In the genomic region with DNA sequence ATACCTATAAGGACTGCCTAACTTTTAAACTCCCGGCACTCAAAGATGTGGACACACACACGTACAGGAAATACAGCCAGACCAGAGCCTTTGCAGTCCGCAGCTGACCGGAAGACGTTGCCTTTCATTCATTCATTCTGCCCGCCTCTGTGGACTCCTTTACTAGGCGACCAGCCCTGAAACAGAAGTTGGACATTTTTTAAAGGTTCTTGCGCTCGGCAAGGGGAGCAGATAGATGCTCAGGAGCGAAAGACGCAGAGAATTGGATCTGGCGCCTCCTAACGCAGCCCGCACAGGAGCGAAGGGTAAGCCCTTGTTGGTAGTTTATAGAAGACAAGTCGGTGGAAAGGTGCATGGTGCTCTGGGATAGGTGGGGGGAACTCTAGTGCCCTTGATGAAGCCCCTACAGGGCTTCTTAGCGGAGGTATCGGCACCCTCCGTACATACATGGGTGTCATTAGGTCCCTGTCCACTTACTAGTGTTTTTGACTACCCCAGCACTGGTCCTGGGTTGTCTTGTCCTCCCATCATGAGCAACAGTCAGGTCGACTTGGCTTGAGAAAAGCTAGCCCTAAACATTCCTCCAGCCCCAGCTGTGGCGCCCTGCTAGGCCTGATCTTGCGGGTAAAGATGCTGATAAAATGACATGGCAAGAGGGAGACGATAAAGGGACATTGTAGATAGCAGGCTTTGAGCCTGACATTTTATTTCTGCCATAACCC, we compare ENCODE assay signal across 8 cellular contexts. TPM values are rescaled to one million over a fixed set of nuclear protein-coding genes. Genes with fewer than 3 reads are reported as not detected.
DNase-seq lines count a peak whose midpoint lies in the region; ATAC-seq and TF ChIP-seq lines count a peak whose summit lies in the region.

A gene (minus strand): TSS at position 65 of the 722 bp plus-strand sequence. CDS start 112 bp downstream, outside the sequence.

- no peak for TF ChIP-seq EP300 in upper lobe of left lung (IDR thresholded peaks at IDR 0.05)

- intact Hi-C loops in esophagus squamous epithelium (cut with DNase I): no loop called here

- no peaks in the 10 kb centered on the region for H4K20me1 ChIP-seq in Karpas-422 (ENCODE audit: insufficient read depth, low read depth, low read length)

- no peaks in the 10 kb centered on the region for H3K36me3 ChIP-seq in Karpas-422 (ENCODE audit: insufficient read depth, low read length)
- no peaks in the 10 kb centered on the region for H3K36me3 ChIP-seq in esophagus squamous epithelium
- no peaks in the 10 kb centered on the region for H3K36me3 ChIP-seq in mucosa of stomach (ENCODE audit: control insufficient read depth, insufficient read depth, low read length)
- H3K36me3 ChIP-seq in upper lobe of left lung: no peaks in the 10 kb centered on the region

- H3K27ac ChIP-seq in Karpas-422 (ENCODE audit: low read length) (peak within 1 kb of the TSS; percentile 2), esophagus squamous epithelium (peak within 1 kb of the TSS; percentile 84 to 92 (median 92)), upper lobe of left lung (peak within 1 kb of the TSS; percentile 77 to 91 (median 87))

- CTCF ChIA-PET in activated CD8-positive, alpha-beta T cell treated with anti-CD3 and anti-CD28 coated beads, Interleukin-2, amount 10 ng/mL, durations not matched to agents 7 days and 5 days (lab: Charles Lee): interaction anchor here (0.8 to 6.7 kb wide), 5 partner anchors 9 to 87 kb away, joined by 3 to 57 read pairs (median 5); a partner anchor contains a TSS

- H3K9me2 ChIP-seq in Karpas-422 (replicated peaks; ENCODE audit: insufficient read depth, low read length): no peaks in the 10 kb centered on the region

- H3K79me2 ChIP-seq in Karpas-422 (ENCODE audit: low read length): no peaks in the 10 kb centered on the region

- no peak for TF ChIP-seq CTCF in esophagus squamous epithelium (IDR thresholded peaks at IDR 0.05)
- no peak for TF ChIP-seq CTCF in upper lobe of left lung (IDR thresholded peaks at IDR 0.05)

- H3K9me3 Mint-ChIP-seq in activated CD8-positive, alpha-beta T cell treated with anti-CD3 and anti-CD28 coated beads, Interleukin-2, amount 10 ng/mL, durations not matched to agents 7 days and 5 days (ENCODE audit: insufficient read depth): no peaks in the 10 kb centered on the region

- peak within 1 kb of the TSS; percentile 98 for H3K4me3 Mint-ChIP-seq in activated CD8-positive, alpha-beta T cell treated with anti-CD3 and anti-CD28 coated beads, Interleukin-2, amount 10 ng/mL, durations not matched to agents 7 days and 5 days

- DNase-seq in COLO829 (ENCODE audit: low spot score) (peak; percentile 54), Karpas-422 (no peak), esophagus squamous epithelium (lab: John Stamatoyannopoulos, UW) (no peak), upper lobe of left lung (peak in 1 of 2 donors; percentile 57), NCI-H2171 (lab: John Stamatoyannopoulos, UW) (no peak), NCI-H1105 (lab: John Stamatoyannopoulos, UW) (no peak)
- peak; percentile 44 for DNase-seq in activated CD8-positive, alpha-beta T cell treated with anti-CD3 and anti-CD28 coated beads, Interleukin-2, amount 10 ng/mL, durations not matched to agents 7 days and 5 days

- H3K4me3 ChIP-seq in Karpas-422 (ENCODE audit: low read length): peak within 1 kb of the TSS; percentile 63
- H3K4me3 ChIP-seq in esophagus squamous epithelium: peak within 1 kb of the TSS; percentile 61 to 80 (median 74)
- peak within 1 kb of the TSS; percentile 32 for H3K4me3 ChIP-seq in mucosa of stomach (ENCODE audit: low read length)
- peak within 1 kb of the TSS; percentile 52 to 78 (median 66) for H3K4me3 ChIP-seq in upper lobe of left lung

- POLR2A ChIA-PET in activated CD8-positive, alpha-beta T cell treated with anti-CD3 and anti-CD28 coated beads, Interleukin-2, amount 10 ng/mL, durations not matched to agents 7 days and 5 days (lab: Charles Lee): interaction anchor here (0.6 to 4.7 kb wide), 8 partner anchors 9 to 91 kb away, joined by 3 to 35 read pairs (median 6); a partner anchor contains a TSS

- peak within 1 kb of the TSS; percentile 95 for H2AFZ ChIP-seq in Karpas-422 (ENCODE audit: low read length)

- no peaks in the 10 kb centered on the region for H3K27me3 Mint-ChIP-seq in activated CD8-positive, alpha-beta T cell treated with anti-CD3 and anti-CD28 coated beads, Interleukin-2, amount 10 ng/mL, durations not matched to agents 7 days and 5 days (ENCODE audit: low read depth)

- H3K4me1 Mint-ChIP-seq in activated CD8-positive, alpha-beta T cell treated with anti-CD3 and anti-CD28 coated beads, Interleukin-2, amount 10 ng/mL, durations not matched to agents 7 days and 5 days (ENCODE audit: low read depth): peaks cover 42% of the 10 kb centered on the region

- H3K4me1 ChIP-seq in Karpas-422 (ENCODE audit: low read length): peaks cover 40% of the 10 kb centered on the region
- peaks cover 42 to 62% (median 43%) of the 10 kb centered on the region in 3 donors for H3K4me1 ChIP-seq in esophagus squamous epithelium
- peaks cover 35% of the 10 kb centered on the region for H3K4me1 ChIP-seq in mucosa of stomach (ENCODE audit: control insufficient read depth, insufficient read depth, low read length)
- H3K4me1 ChIP-seq in upper lobe of left lung: peaks cover 21 to 52% (median 46%) of the 10 kb centered on the region in 4 donors

- H3K27ac Mint-ChIP-seq in activated CD8-positive, alpha-beta T cell treated with anti-CD3 and anti-CD28 coated beads, Interleukin-2, amount 10 ng/mL, durations not matched to agents 7 days and 5 days: peak within 1 kb of the TSS; percentile 98

- H3K9ac ChIP-seq in Karpas-422 (ENCODE audit: low read length): peak within 1 kb of the TSS; percentile 85
- H3K9ac ChIP-seq in mucosa of stomach (ENCODE audit: low read length): peak within 1 kb of the TSS; percentile 73

- peak within 1 kb of the TSS; percentile 80 for H3K4me2 ChIP-seq in Karpas-422 (ENCODE audit: low read depth, low read length, poor library complexity, severe bottlenecking)

- peaks cover 5% of the 10 kb centered on the region for H3K36me3 Mint-ChIP-seq in activated CD8-positive, alpha-beta T cell treated with anti-CD3 and anti-CD28 coated beads, Interleukin-2, amount 10 ng/mL, durations not matched to agents 7 days and 5 days (ENCODE audit: low read depth)

- no peaks in the 10 kb centered on the region for H3K9me3 ChIP-seq in Karpas-422 (ENCODE audit: low read length)
- H3K9me3 ChIP-seq in esophagus squamous epithelium: no peaks in the 10 kb centered on the region
- no peaks in the 10 kb centered on the region for H3K9me3 ChIP-seq in mucosa of stomach (ENCODE audit: control insufficient read depth, low read length)
- H3K9me3 ChIP-seq in upper lobe of left lung: no peaks in the 10 kb centered on the region

- ATAC-seq in activated CD8-positive, alpha-beta T cell treated with anti-CD3 and anti-CD28 coated beads, Interleukin-2, amount 10 ng/mL, durations not matched to agents 7 days and 5 days: peak; percentile 14
- ATAC-seq in upper lobe of left lung (ENCODE audit: low FRiP score in 2 of 2): peak in 1 of 2 donors; percentile 65

- TF ChIP-seq POLR2A in esophagus squamous epithelium (IDR thresholded peaks at IDR 0.05) (no peak), upper lobe of left lung (IDR thresholded peaks at IDR 0.05) (no peak)

- 38 to 55% methylated on average over 21 of the region's 23 CpGs for whole genome bisulfite sequencing in esophagus squamous epithelium, 2 donors
- WGBS in upper lobe of left lung, 2 donors: 32 to 38% methylated on average over 20 to 23 of the region's 23 CpGs

- H3K27me3 ChIP-seq in Karpas-422 (ENCODE audit: low read length) (no peaks in the 10 kb centered on the region), esophagus squamous epithelium (no peaks in the 10 kb centered on the region), mucosa of stomach (ENCODE audit: control insufficient read depth, insufficient read depth, low read length) (no peaks in the 10 kb centered on the region), upper lobe of left lung (no peaks in the 10 kb centered on the region)

RNA-seq across cellular contexts. Expression of the gene that starts here (rescaled TPM):
- 39.1 and 102 TPM in 2 replicates for total RNA-seq in Karpas-422 (2014; rRNA removed; shearing (Covaris generic); ENCODE audit: low replicate concordance)
- total RNA-seq in activated CD8-positive, alpha-beta T cell treated with anti-CD3 and anti-CD28 coated beads, Interleukin-2, amount 10 ng/mL, durations not matched to agents 7 days and 5 days: 10 to 100 TPM; 76.1 to 76.6 TPM
- total RNA-seq in esophagus squamous epithelium: 10 to 100 TPM; 20.7 to 26.3 (median 23.9) TPM
- 10 to 100 TPM; 29.5 to 81.7 (median 34.2) TPM for total RNA-seq in upper lobe of left lung

Comparison
In these comparisons a context has a peak if more than half of its experiments do, and no peak if none do; other contexts are left out.
1. DNase-seq: peak in COLO829 (single experiment) and activated CD8-positive, alpha-beta T cell treated with anti-CD3 and anti-CD28 coated beads, Interleukin-2, amount 10 ng/mL, durations not matched to agents 7 days and 5 days (single experiment); none in Karpas-422 (single experiment), esophagus squamous epithelium (single experiment), NCI-H2171 (single experiment) and NCI-H1105 (single experiment).
2. H3K27ac ChIP-seq: peak in every context shown above with its lines; median percentile 92 in esophagus squamous epithelium; 87 in upper lobe of left lung; 2 in Karpas-422.
3. Peak in every context shown above with its lines, with median percentiles within 50 percentile points of each other: H3K4me3 ChIP-seq.